ENCODE assay signal across 1 cellular context in genomic region chr17:29042679-29043538, GRCh38.
TF ChIP-seq lines count a peak whose summit lies in the region.

PIPOX (plus strand) TSS chr17:29043141; CDS start chr17:29043226, 85 bp downstream.

TF ChIP-seq in HepG2, 621 proteins besides CTCF, POLR2A, EP300 and RAD21 (continued from another document and continues in another):
- peak; percentile 94 for TF ChIP-seq MTA1 (CRISPR knock-in tag; IDR thresholded peaks at IDR 0.05; ENCODE audit: borderline replicate concordance)
- no peak; the same call in 1 of the 2 replicates for TF ChIP-seq FOXP4 (CRISPR knock-in tag; IDR thresholded peaks at IDR 0.05)
- TF ChIP-seq TRIM24 (CRISPR knock-in tag; IDR thresholded peaks at IDR 0.05) = no peak
- no peak for TF ChIP-seq ATRX (CRISPR knock-in tag; IDR thresholded peaks at IDR 0.05; ENCODE audit: borderline replicate concordance)
- TF ChIP-seq ZNF816 (CRISPR knock-in tag; IDR thresholded peaks at IDR 0.05; ENCODE audit: borderline replicate concordance) = no peak
- peak; percentile 75 for TF ChIP-seq ZHX2 (IDR thresholded peaks at IDR 0.05; ENCODE audit: low read depth)
- no peak for TF ChIP-seq ZHX2 (CRISPR knock-in tag; IDR thresholded peaks at IDR 0.05; ENCODE audit: borderline replicate concordance)
- TF ChIP-seq ZMAT3 (CRISPR knock-in tag; conservative IDR thresholded peaks at IDR 0.05) = no peak
- TF ChIP-seq ZSCAN29 (CRISPR knock-in tag; conservative IDR thresholded peaks at IDR 0.05) = no peak
- no peak for TF ChIP-seq ZIK1 (CRISPR knock-in tag; IDR thresholded peaks at IDR 0.05; ENCODE audit: borderline replicate concordance, low read depth)
- no peak for TF ChIP-seq ZNF30 (CRISPR knock-in tag; IDR thresholded peaks at IDR 0.05)
- no peak for TF ChIP-seq ZBTB21 (CRISPR knock-in tag; IDR thresholded peaks at IDR 0.05)
- TF ChIP-seq ZNF256 (CRISPR knock-in tag; conservative IDR thresholded peaks at IDR 0.05) = no peak
- TF ChIP-seq ARID5B (CRISPR knock-in tag; IDR thresholded peaks at IDR 0.05) = peak; percentile 59; the same call in 1 of the 2 replicates
- no peak for TF ChIP-seq SP1 (IDR thresholded peaks at IDR 0.05)
- no peak for TF ChIP-seq SP1 (CRISPR knock-in tag; IDR thresholded peaks at IDR 0.05)
- TF ChIP-seq ZNF574 (CRISPR knock-in tag; IDR thresholded peaks at IDR 0.05) = peak; percentile 78
- TF ChIP-seq RORA (CRISPR knock-in tag; IDR thresholded peaks at IDR 0.05) = no peak
- peak; percentile 7; the same call in 1 of the 2 replicates for TF ChIP-seq NCOA1 (CRISPR knock-in tag; IDR thresholded peaks at IDR 0.05)
- no peak for TF ChIP-seq PBX3 (CRISPR knock-in tag; IDR thresholded peaks at IDR 0.05; ENCODE audit: borderline replicate concordance)
- no peak for TF ChIP-seq PREB (CRISPR knock-in tag; IDR thresholded peaks at IDR 0.05)
- TF ChIP-seq ELF1 (CRISPR knock-in tag; IDR thresholded peaks at IDR 0.05) = 0 out of 2 replicates have a peak, but pooled peaks have one; percentile 8
- TF ChIP-seq MIXL1 (CRISPR knock-in tag; IDR thresholded peaks at IDR 0.05) = no peak
- TF ChIP-seq IKZF1 (IDR thresholded peaks at IDR 0.05) = no peak
- TF ChIP-seq TP53 (CRISPR knock-in tag; conservative IDR thresholded peaks at IDR 0.05) = 0 out of 2 replicates have a peak, but pooled peaks have one; percentile 73
- no peak for TF ChIP-seq GPN1 (CRISPR knock-in tag; IDR thresholded peaks at IDR 0.05; ENCODE audit: borderline replicate concordance)
- TF ChIP-seq NFKBIZ (CRISPR knock-in tag; IDR thresholded peaks at IDR 0.05) = peak; percentile 81
- TF ChIP-seq U2AF2 (IDR thresholded peaks at IDR 0.05; ENCODE audit: low read depth, low read length) = no peak
- TF ChIP-seq PATZ1 (CRISPR knock-in tag; IDR thresholded peaks at IDR 0.05) = 0 out of 2 replicates have a peak, but pooled peaks have one; percentile 36
- TF ChIP-seq KMT2B (CRISPR knock-in tag; IDR thresholded peaks at IDR 0.05) = no peak
- TF ChIP-seq FOXP1 (IDR thresholded peaks at IDR 0.05) = no peak
- no peak for TF ChIP-seq FOXP1 (CRISPR knock-in tag; IDR thresholded peaks at IDR 0.05)
- TF ChIP-seq IKZF4 (CRISPR knock-in tag; IDR thresholded peaks at IDR 0.05; ENCODE audit: borderline replicate concordance, low read depth, not compliant biosample characterization) = no peak
- TF ChIP-seq RBM22 (optimal IDR thresholded peaks at IDR 0.05; ENCODE audit: low read length) = no peak
- peak; percentile 87 for TF ChIP-seq HIC2 (CRISPR knock-in tag; IDR thresholded peaks at IDR 0.05; ENCODE audit: low read depth)
- peak; percentile 36; the same call in 1 of the 2 replicates for TF ChIP-seq ZNF556 (CRISPR knock-in tag; IDR thresholded peaks at IDR 0.05; ENCODE audit: borderline replicate concordance)
- TF ChIP-seq MLX (CRISPR knock-in tag; IDR thresholded peaks at IDR 0.05) = no peak
- peak; percentile 68 for TF ChIP-seq ZBTB7B (CRISPR knock-in tag; IDR thresholded peaks at IDR 0.05)
- TF ChIP-seq JUN (CRISPR knock-in tag; IDR thresholded peaks at IDR 0.05) = no peak
- TF ChIP-seq U2AF1 (optimal IDR thresholded peaks at IDR 0.05; ENCODE audit: low read depth, low read length) = no peak
- TF ChIP-seq PTBP1 (IDR thresholded peaks at IDR 0.05; ENCODE audit: low read depth, low read length, poor library complexity, severe bottlenecking) = no peak
